ENCODE assay signal across 1 cellular context in genomic region chr9:114588150-114588663, GRCh38.
TF ChIP-seq lines count a peak whose summit lies in the region.

No MANE protein-coding gene starts in this region.

TF ChIP-seq in IMR-90, 13 proteins besides CTCF, POLR2A, EP300 and RAD21:
- no peak for TF ChIP-seq MAFK (IDR thresholded peaks at IDR 0.05; ENCODE audit: low read depth, low read length)
- TF ChIP-seq RCOR1 (IDR thresholded peaks at IDR 0.05; ENCODE audit: insufficient replicate concordance, low read length) = no peak
- TF ChIP-seq BHLHE40 (IDR thresholded peaks at IDR 0.05; ENCODE audit: low read depth, low read length) = no peak
- no peak for TF ChIP-seq RFX5 (IDR thresholded peaks at IDR 0.05; ENCODE audit: low read depth, low read length)
- TF ChIP-seq MXI1 (IDR thresholded peaks at IDR 0.05; ENCODE audit: borderline replicate concordance, low read depth, low read length) = peak; percentile 23; the same call in 1 of the 2 replicates
- TF ChIP-seq CEBPB (IDR thresholded peaks at IDR 0.05; ENCODE audit: low read depth, low read length) = peak; percentile 54
